In the genomic region with DNA sequence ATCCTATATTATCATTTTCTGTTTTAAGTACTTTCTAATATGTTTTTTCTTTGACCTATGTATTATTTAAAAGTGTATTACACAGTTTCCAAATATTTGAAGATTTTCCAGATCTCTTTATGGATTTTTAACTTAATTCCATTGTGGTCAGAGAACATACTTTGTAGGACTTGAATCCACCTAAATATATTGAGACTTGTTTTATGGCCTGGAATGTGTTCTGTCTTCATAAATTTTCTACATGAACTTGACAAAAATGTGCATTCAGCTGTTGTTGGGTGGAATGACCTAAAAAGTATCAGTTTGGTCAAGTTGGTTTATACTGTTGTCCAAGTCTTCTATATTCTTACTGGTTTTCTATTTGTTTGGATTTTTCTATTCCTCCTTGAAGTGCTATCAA, we compare ENCODE assay signal across 12 cellular contexts. TPM values are rescaled to one million over a fixed set of nuclear protein-coding genes. Genes with fewer than 3 reads are reported as not detected.
"Had no signal": no experiment of that assay in that cellular context is flagged by ENCODE, and none has a peak within 500 bp of the region (broad histone marks: within the 10 kb centered on the region; RNA-seq: fewer than 3 reads in every experiment).

No MANE protein-coding gene starts in this region.

- H3K27ac ChIP-seq: KMS-11 had no signal

- ATAC-seq: GM23338 had no signal

- H3K4me2 ChIP-seq: GM23338, KMS-11 had no signal

- H3K9ac ChIP-seq: KMS-11 had no signal

- H3K4me1 Mint-ChIP-seq: GM23338, H9 had no signal

- H3K4me3 ChIP-seq: GM23338 had no signal

- FAIRE-seq: H1, H54, HTR-8/SVneo had no signal

- DNase-seq: H9, HCEC 1CT, IMR-90, Karpas-422, KBM-7 had no signal

- H3K9me3 Mint-ChIP-seq: GM23338 had no signal

- H3K4me3 Mint-ChIP-seq: GM23338, H9 had no signal

- H3K27ac Mint-ChIP-seq: GM23338, H9 had no signal

- H2AFZ ChIP-seq: GM23338 had no signal

RNA-seq across cellular contexts. Expression of a gene that starts 33.8 kb away (rescaled TPM):
- total RNA-seq: GM23338, H1, H9, HT-29, IMR-90, LHCN-M2 had no signal
- polyA plus RNA-seq: GM23338, H1, IMR-90 had no signal
